Comparison of ENCODE assay signal across 1 cellular context in the genomic region with DNA sequence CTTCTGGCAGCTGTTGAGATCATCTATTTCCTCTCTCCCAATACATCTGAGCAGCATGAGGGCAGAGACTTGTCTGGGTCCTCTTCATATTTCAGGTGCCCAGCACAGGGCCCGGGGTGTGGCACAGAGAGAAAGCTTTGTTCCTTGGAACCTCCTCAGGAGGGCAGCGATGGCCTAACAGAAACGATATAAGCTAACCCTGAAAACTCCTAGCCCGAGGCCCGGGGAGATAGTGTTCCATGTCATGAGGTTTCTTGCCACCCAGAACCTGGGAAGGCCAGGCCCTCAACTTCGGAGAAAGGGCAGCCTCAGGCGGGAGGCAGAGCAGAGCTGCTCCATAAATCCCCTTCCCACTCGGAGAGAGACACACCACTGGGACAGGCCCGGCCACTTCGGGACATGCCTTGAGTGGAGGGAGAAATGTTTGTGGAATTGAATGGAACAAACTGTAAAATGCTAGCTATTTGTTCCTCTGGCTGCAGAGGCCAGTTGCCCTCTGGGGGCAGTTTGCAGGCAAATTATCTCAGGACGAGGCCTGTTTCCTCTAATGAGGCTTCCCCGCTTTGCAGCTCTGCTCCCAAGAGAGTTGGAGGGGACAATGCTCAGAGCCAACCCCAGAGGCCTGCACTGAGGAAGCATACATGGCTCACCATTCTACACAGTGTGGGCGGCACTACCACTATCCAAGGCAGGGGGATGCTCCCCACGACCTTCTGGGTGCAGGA.
TF ChIP-seq lines count a peak whose summit lies in the region.

No MANE protein-coding gene starts in this region.

TF ChIP-seq in H1, 55 proteins besides CTCF, POLR2A, EP300 and RAD21:
- TF ChIP-seq TEAD4 (IDR thresholded peaks at IDR 0.05; ENCODE audit: low read depth, low read length), result no peak
- no peak for TF ChIP-seq TBP (IDR thresholded peaks at IDR 0.05; ENCODE audit: low read depth, low read length)
TF ChIP-seq in H1: peak in this region for 0.
